In genomic region chr4:40185830-40186664, GRCh38 we compare ENCODE assay signal across 9 cellular contexts. TPM values are rescaled to one million over a fixed set of nuclear protein-coding genes. Genes with fewer than 3 reads are reported as not detected.
DNase-seq lines count a peak whose midpoint lies in the region; ATAC-seq and TF ChIP-seq lines count a peak whose summit lies in the region.
"Had no signal": no experiment of that assay in that cellular context is flagged by ENCODE, and none has a peak within 500 bp of the region (broad histone marks: within the 10 kb centered on the region; RNA-seq: fewer than 3 reads in every experiment).

No MANE protein-coding gene starts in this region.

- H3K4me1 ChIP-seq in mammary epithelial cell (ENCODE audit: insufficient read depth, low read length): peaks cover 34% of the 10 kb centered on the region

- in situ Hi-C loops in mammary epithelial cell (cut with MboI; ENCODE audit: low sequenced_read_pairs in 2 of 2): no loop called here

- no peaks in the 10 kb centered on the region for H3K27me3 ChIP-seq in mammary epithelial cell (ENCODE audit: insufficient read depth, low read length)

- POLR2A ChIA-PET in AG04449 (lab: Yijun Ruan, JAX): no interaction called here

- peaks cover 0 to 5% of the 10 kb centered on the region in 2 donors for H3K4me1 Mint-ChIP-seq in natural killer cell

- no peaks in the 10 kb centered on the region for H3K9me3 Mint-ChIP-seq in natural killer cell

- H3K27ac ChIP-seq in mammary epithelial cell (ENCODE audit: insufficient read depth, low read depth, low read length) (peak overlapping the region; percentile 98), caudate nucleus (ENCODE audit: low read depth, low read length) (no peak overlapping the region)

- H3K36me3 Mint-ChIP-seq in natural killer cell: no peaks in the 10 kb centered on the region

- H3K9ac ChIP-seq in mammary epithelial cell (ENCODE audit: insufficient read depth, low read length): peak overlapping the region; percentile 28

- H3K4me3 Mint-ChIP-seq in natural killer cell: no peak overlapping the region

- no peak overlapping the region for H3K27ac Mint-ChIP-seq in natural killer cell

- peak; percentile 45 for DNase-seq in AG04449 (ENCODE audit: low read depth, low spot score)
- DNase-seq in mammary epithelial cell: no peak
- DNase-seq in natural killer cell: no peak
- DNase-seq in DMS53 (lab: John Stamatoyannopoulos, UW): no peak
- DNase-seq in caudate nucleus (lab: John Stamatoyannopoulos, UW): no peak
- DNase-seq in NCI-H1048 (lab: John Stamatoyannopoulos, UW): no peak
- DNase-seq: activated CD8-positive, alpha-beta memory T cell treated with anti-CD3 and anti-CD28 coated beads for 24 hours had no signal

- TF ChIP-seq CTCF in AG04449 (IDR thresholded peaks at IDR 0.05; ENCODE audit: insufficient read depth, low read length, missing control alignments) (no peak), mammary epithelial cell (conservative IDR thresholded peaks at IDR 0.05 in 1 of 2, IDR thresholded peaks at IDR 0.05 in 1 of 2; ENCODE audit: extremely low read depth in 1 of 2, insufficient read depth in 1 of 2, low read depth in 1 of 2, low read length in 2 of 2) (no peak), natural killer cell (IDR thresholded peaks at IDR 0.05) (no peak)

- BruUV-seq in mammary epithelial cell (replicated peaks; lab: Mats Ljungman, UMichigan): TSS peak; percentile 9

- 85% methylated on average over 5 of the region's 5 CpGs for WGBS in mammary epithelial cell (ENCODE audit: low coverage, missing lambda C conversion rate)

- intact Hi-C loops in mammary epithelial cell (cut with micrococcal nuclease) (loop anchor here (2.0 kb wide), 2 partner anchors 69 to 131 kb away; no protein-coding TSS in a partner anchor), natural killer cell (cut with micrococcal nuclease) (no loop called here)

- no peaks in the 10 kb centered on the region for H3K36me3 ChIP-seq in mammary epithelial cell (ENCODE audit: insufficient read depth, low read length)

- H3K79me2 ChIP-seq in mammary epithelial cell (ENCODE audit: insufficient read depth, low read length): no peaks in the 10 kb centered on the region

- H3K4me3 ChIP-seq in AG04449 (ENCODE audit: low read depth, low read length) (no peak overlapping the region), mammary epithelial cell (replicated peaks in 1 of 3; ENCODE audit: insufficient read depth in 1 of 3, low read depth in 2 of 3, low read length in 3 of 3) (no peak overlapping the region)

- H3K4me2 ChIP-seq in mammary epithelial cell (ENCODE audit: insufficient read depth, low read depth, low read length): peak overlapping the region; percentile 1

- H3K27me3 Mint-ChIP-seq in natural killer cell (ENCODE audit: low read depth in 2 of 2): no peaks in the 10 kb centered on the region

- H3K9me3 ChIP-seq in mammary epithelial cell (replicated peaks; ENCODE audit: insufficient read depth, low read length): no peaks in the 10 kb centered on the region

- ATAC-seq in GM18867 (IDR thresholded peaks at IDR 0.05; ENCODE audit: unreplicated experiment) (peak; percentile 42), HG03139 (IDR thresholded peaks at IDR 0.05; ENCODE audit: unreplicated experiment) (peak; percentile 43), natural killer cell (no peak)

- dilution Hi-C loops in mammary epithelial cell (cut with HindIII; ENCODE audit: low sequenced_read_pairs): no loop called here

- peak overlapping the region; percentile 74 for H2AFZ ChIP-seq in mammary epithelial cell (ENCODE audit: low read depth, low read length)

- CTCF ChIA-PET in AG04449 (lab: Yijun Ruan, JAX) (interaction anchor here (0.7 to 1.5 kb wide), 2 partner anchors 35 to 638 kb away, joined by 3 read pairs; no protein-coding TSS in a partner anchor), mammary epithelial cell (lab: Charles Lee; ENCODE audit: low non-redundant PET) (no interaction called here)

- no peaks in the 10 kb centered on the region for H4K20me1 ChIP-seq in mammary epithelial cell (ENCODE audit: insufficient read depth, low read length)

RNA-seq across cellular contexts. Expression of gene RHOH, which starts 10.8 kb away (rescaled TPM):
- not detected for total RNA-seq in mammary epithelial cell
- polyA plus RNA-seq in mammary epithelial cell: not detected
- not detected for polyA minus RNA-seq in mammary epithelial cell
- 100 to 1,000 TPM; 195 to 233 (median 195) TPM for total RNA-seq in natural killer cell

Comparison
In these comparisons a context has a peak if more than half of its experiments do, and no peak if none do; other contexts are left out.
1. ATAC-seq: peak in GM18867 (single experiment) and HG03139 (single experiment); none in natural killer cell (0 of 3).
2. RNA of gene RHOH, which starts 10.8 kb away (total RNA-seq): 195 to 233 TPM in natural killer cell; not detected in mammary epithelial cell; every median in the first group is over 100 times any median in the second.